9 cellular contexts compared by ENCODE assay signal in the genomic region with DNA sequence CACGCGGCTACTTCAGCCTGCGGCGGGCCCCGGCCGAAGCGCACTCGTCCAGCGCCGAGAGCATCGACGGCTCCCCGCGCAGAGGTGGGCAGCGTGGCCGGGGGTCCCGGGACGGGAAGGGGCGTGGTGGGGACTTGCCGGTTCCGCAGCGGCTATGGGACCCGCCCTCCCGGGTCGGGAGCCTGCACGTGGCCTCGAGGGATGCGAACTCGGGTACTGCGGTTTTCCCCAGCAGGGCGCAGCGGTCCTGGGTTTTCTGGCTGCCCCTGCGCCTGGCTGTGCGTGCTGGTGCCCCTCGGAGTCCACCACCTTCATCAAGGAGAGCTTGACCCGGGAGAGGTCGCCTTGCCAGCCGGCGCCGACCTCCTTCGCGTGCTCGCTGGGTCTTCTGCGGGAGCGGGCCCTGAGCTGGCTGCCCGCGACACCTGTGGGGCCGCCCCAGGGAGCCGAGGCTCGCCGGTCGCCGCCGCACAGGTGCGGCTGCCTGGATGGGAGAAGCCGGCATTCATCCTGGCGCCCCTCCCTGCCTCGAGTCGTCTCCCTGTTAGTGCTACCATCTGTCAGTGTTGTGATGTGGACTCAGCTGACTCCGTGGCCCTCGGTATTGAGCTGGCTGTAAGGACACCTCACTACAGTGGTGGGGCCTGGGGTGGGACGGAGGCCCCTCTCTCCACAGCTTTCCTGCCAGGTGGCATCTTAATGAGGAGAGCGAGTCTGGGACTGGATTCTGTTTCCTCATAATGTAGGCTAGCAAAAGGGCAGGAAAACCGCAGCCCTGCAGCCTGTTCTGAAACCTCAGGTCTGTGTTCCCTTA.
A peak's percentile ranks its signal among the peaks of the same experiment; 100 is the strongest.
DNase-seq lines count a peak whose midpoint lies in the region; TF ChIP-seq lines count a peak whose summit lies in the region.
"Had no signal": no experiment of that assay in that cellular context is flagged by ENCODE, and none has a peak within 500 bp of the region (broad histone marks: within the 10 kb centered on the region; RNA-seq: fewer than 3 reads in every experiment).

No MANE protein-coding gene starts in this region.

- intact Hi-C loops in MCF 10A (cut with micrococcal nuclease), result loop anchor here (1.0 to 10.0 kb wide), 3 partner anchors 76 to 536 kb away; a partner anchor contains a TSS

- H3K9me3 ChIP-seq in mesodermal cell (ENCODE audit: control insufficient read depth, low read length), result no peaks in the 10 kb centered on the region
- no peaks in the 10 kb centered on the region for H3K9me3 ChIP-seq in effector memory CD4-positive, alpha-beta T cell (ENCODE audit: control insufficient read depth, low read length)

- H3K27ac Mint-ChIP-seq in HFFc6, result no peak overlapping the region
- peak overlapping the region; percentile 12 for H3K27ac Mint-ChIP-seq in MCF 10A (ENCODE audit: low read depth, unreplicated experiment)

- TF ChIP-seq CTCF in HFFc6 (IDR thresholded peaks at IDR 0.05) (peak; percentile 12; the same call in 1 of the 2 replicates), MCF 10A (IDR thresholded peaks at IDR 0.05; ENCODE audit: unreplicated experiment) (no peak)

- peaks cover 7% of the 10 kb centered on the region for H3K27me3 ChIP-seq in effector memory CD4-positive, alpha-beta T cell (replicated peaks; ENCODE audit: control insufficient read depth, insufficient read depth, low read length, poor library complexity, severe bottlenecking)

- BruUV-seq in MCF 10A (replicated peaks; lab: Mats Ljungman, UMichigan), result no TSS peak

- peaks cover 15% of the 10 kb centered on the region for H3K4me1 ChIP-seq in mesodermal cell (ENCODE audit: control insufficient read depth, insufficient read depth, low read length, poor library complexity, severe bottlenecking)
- H3K4me1 ChIP-seq in effector memory CD4-positive, alpha-beta T cell (ENCODE audit: control insufficient read depth, insufficient read depth, low read length, poor library complexity, severe bottlenecking), result no peaks in the 10 kb centered on the region

- H3K27ac ChIP-seq in mesodermal cell (ENCODE audit: low read depth, low read length, severe bottlenecking), result no peak overlapping the region
- H3K27ac ChIP-seq in effector memory CD4-positive, alpha-beta T cell (ENCODE audit: insufficient read depth, low read length, poor library complexity, severe bottlenecking), result no peak overlapping the region

- CTCF ChIA-PET in MCF 10A (lab: Yijun Ruan, JAX), result interaction anchor here (0.5 to 3.6 kb wide), 7 partner anchors 23 to 474 kb away, joined by 3 to 29 read pairs (median 3); no protein-coding TSS in a partner anchor

- H3K4me3 ChIP-seq in mesodermal cell (ENCODE audit: extremely low read depth, insufficient read depth, low read length, poor library complexity, severe bottlenecking), result peak overlapping the region; percentile 37
- no peak overlapping the region for H3K4me3 ChIP-seq in effector memory CD4-positive, alpha-beta T cell (ENCODE audit: insufficient read depth, low read depth, low read length, poor library complexity, severe bottlenecking)

- peak overlapping the region; percentile 49; the same call in 1 of the 2 replicates for H3K4me3 Mint-ChIP-seq in HFFc6
- peak overlapping the region; percentile 67 for H3K4me3 Mint-ChIP-seq in MCF 10A (ENCODE audit: unreplicated experiment)

- H3K36me3 ChIP-seq in mesodermal cell (ENCODE audit: control insufficient read depth, insufficient read depth, low read length), result no peaks in the 10 kb centered on the region
- no peaks in the 10 kb centered on the region for H3K36me3 ChIP-seq in effector memory CD4-positive, alpha-beta T cell (ENCODE audit: control insufficient read depth, insufficient read depth, low read length)

- H3K9me3 Mint-ChIP-seq in HFFc6 (no peaks in the 10 kb centered on the region), MCF 10A (ENCODE audit: unreplicated experiment) (no peaks in the 10 kb centered on the region)

- H3K4me1 Mint-ChIP-seq in HFFc6 (ENCODE audit: low read depth), result peaks cover 28% of the 10 kb centered on the region
- H3K4me1 Mint-ChIP-seq in MCF 10A (ENCODE audit: insufficient read depth, unreplicated experiment), result peaks cover 45% of the 10 kb centered on the region

- 17 to 18% methylated on average over 49 to 54 of the region's 64 CpGs for WGBS in mesodermal cell (ENCODE audit: insufficient coverage in 2 of 2), 2 experiments

- H3K36me3 Mint-ChIP-seq in HFFc6 (ENCODE audit: low read depth), result no peaks in the 10 kb centered on the region
- no peaks in the 10 kb centered on the region for H3K36me3 Mint-ChIP-seq in MCF 10A (ENCODE audit: insufficient read depth, unreplicated experiment)

- peak; percentile 31 for DNase-seq in 8988T
- DNase-seq in HFFc6, result no peak
- DNase-seq in MCF 10A (ENCODE audit: unreplicated experiment), result no peak
- no peak for DNase-seq in effector memory CD4-positive, alpha-beta T cell
- DNase-seq in DMS53 treated with DMSO at 0.1 percent for 48 hours (lab: John Stamatoyannopoulos, UW; ENCODE audit: unreplicated experiment), result no peak
- no peak for DNase-seq in inferior parietal cortex (ENCODE audit: extremely low spot score)
- DNase-seq in activated CD4-positive, CD25-positive, alpha-beta regulatory T cell treated with anti-CD3 and anti-CD28 coated beads, Interleukin-2, amount 50 U/mL, for 72 hours, result no peak
- DNase-seq: activated CD4-positive, alpha-beta T cell treated with anti-CD3 and anti-CD28 coated beads for 1 hour had no signal

- POLR2A ChIA-PET in MCF 10A (lab: Yijun Ruan, JAX), result interaction anchor here (1.1 to 1.7 kb wide), 2 partner anchors 9 to 38 kb away, joined by 3 to 7 read pairs; no protein-coding TSS in a partner anchor

- H3K27me3 Mint-ChIP-seq in HFFc6 (ENCODE audit: insufficient read depth), result no peaks in the 10 kb centered on the region
- no peaks in the 10 kb centered on the region for H3K27me3 Mint-ChIP-seq in MCF 10A (ENCODE audit: insufficient read depth, unreplicated experiment)
